30 cellular contexts compared by ENCODE assay signal in the genomic region with DNA sequence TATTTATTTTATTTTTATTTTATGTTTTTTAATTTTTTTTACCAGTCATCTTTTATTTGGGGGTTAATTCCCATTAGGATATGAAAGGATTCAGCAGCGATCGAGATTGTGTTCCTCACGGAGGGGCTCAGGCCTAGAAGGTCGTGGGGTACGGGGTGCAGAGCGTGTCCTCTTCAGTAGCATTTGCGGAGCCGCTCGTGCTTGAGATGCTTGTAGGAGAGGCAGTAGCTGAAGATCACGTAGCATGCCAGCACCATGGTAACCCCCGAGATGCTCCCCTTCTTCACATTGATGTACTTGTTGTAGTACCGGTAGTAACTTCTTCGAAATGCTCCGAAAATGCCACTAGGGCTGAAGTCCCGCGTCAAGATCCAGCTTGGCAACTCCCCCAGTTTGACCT. TPM values are rescaled to one million over a fixed set of nuclear protein-coding genes. Genes with fewer than 3 reads are reported as not detected.
"Had no signal": no experiment of that assay in that cellular context is flagged by ENCODE, and none has a peak within 500 bp of the region (broad histone marks: within the 10 kb centered on the region; RNA-seq: fewer than 3 reads in every experiment).

No MANE protein-coding gene starts in this region.

- ATAC-seq: foreskin keratinocyte; gastroesophageal sphincter; heart left ventricle; left cardiac atrium; left lung; naive thymus-derived CD8-positive, alpha-beta T cell; pancreas; right lobe of liver; stimulated activated effector memory CD8-positive, alpha-beta T cell treated with anti-CD3 and anti-CD28 coated beads, Interleukin-12 subunit alpha, Interleukin-12 subunit beta, amount 100 ng/mL, for 72 hours had no signal

- H3K36me3 ChIP-seq: esophagus muscularis mucosa, gastroesophageal sphincter, heart left ventricle, left lung, pancreas, right lobe of liver, stomach, tibial artery had no signal

- H3K4me1 ChIP-seq: pancreas had no signal

- FAIRE-seq: endothelial cell of umbilical vein, pancreas had no signal

- H3K4me1 Mint-ChIP-seq: central memory CD8-positive, alpha-beta T cell; naive thymus-derived CD8-positive, alpha-beta T cell had no signal

- H3K27ac Mint-ChIP-seq: progenitor cell of endocrine pancreas; stimulated activated effector memory CD8-positive, alpha-beta T cell treated with anti-CD3 and anti-CD28 coated beads, Interleukin-12 subunit alpha, Interleukin-12 subunit beta, amount 100 ng/mL, for 72 hours had no signal

- H3K4me3 ChIP-seq: coronary artery, esophagus muscularis mucosa, gastroesophageal sphincter, heart left ventricle, hepatocyte, left lung, pancreas, right lobe of liver, smooth muscle cell, stomach, tibial artery had no signal

- DNase-seq: dermis blood vessel endothelial cell; effector memory CD4-positive, alpha-beta T cell; foreskin keratinocyte; left cardiac atrium; mammary epithelial cell; mesendoderm; midbrain; naive thymus-derived CD8-positive, alpha-beta T cell; occipital lobe; stimulated activated CD4-positive, alpha-beta T cell treated with anti-CD3 and anti-CD28 coated beads, Interleukin-2, amount 100 ng/mL, for 24 hours; stimulated activated CD4-positive, alpha-beta T cell treated with anti-CD3 and anti-CD28 coated beads, Interleukin-4, amount 100 ng/mL, for 24 hours; stimulated activated naive CD4-positive, alpha-beta T cell treated with Interleukin-2 at 50 U/mL for 16 hours; stomach; tibial artery had no signal

- H3K9me3 ChIP-seq: esophagus muscularis mucosa, gastroesophageal sphincter, heart left ventricle, left lung, pancreas, right lobe of liver, stomach, tibial artery had no signal

- H3K27ac ChIP-seq: coronary artery, foreskin keratinocyte, heart left ventricle, hepatocyte, left lung, pancreas, right lobe of liver, tibial artery had no signal

- H3K9me3 Mint-ChIP-seq: central memory CD8-positive, alpha-beta T cell; naive thymus-derived CD8-positive, alpha-beta T cell; stimulated activated effector memory CD8-positive, alpha-beta T cell treated with anti-CD3 and anti-CD28 coated beads, Interleukin-12 subunit alpha, Interleukin-12 subunit beta, amount 100 ng/mL, for 72 hours had no signal

- H3K27me3 ChIP-seq: esophagus muscularis mucosa, foreskin keratinocyte, gastroesophageal sphincter, heart left ventricle, hepatocyte, left lung, pancreas, right lobe of liver, stomach, tibial artery had no signal

- H3K36me3 Mint-ChIP-seq: naive thymus-derived CD8-positive, alpha-beta T cell; stimulated activated effector memory CD8-positive, alpha-beta T cell treated with anti-CD3 and anti-CD28 coated beads, Interleukin-12 subunit alpha, Interleukin-12 subunit beta, amount 100 ng/mL, for 72 hours had no signal

- H3K4me3 Mint-ChIP-seq: central memory CD8-positive, alpha-beta T cell; naive thymus-derived CD8-positive, alpha-beta T cell; stimulated activated effector memory CD8-positive, alpha-beta T cell treated with anti-CD3 and anti-CD28 coated beads, Interleukin-12 subunit alpha, Interleukin-12 subunit beta, amount 100 ng/mL, for 72 hours had no signal

RNA-seq across cellular contexts. Expression of a gene that starts 40.5 kb away (rescaled TPM):
- total RNA-seq: dermis blood vessel endothelial cell; endothelial cell of umbilical vein; myocyte; naive thymus-derived CD8-positive, alpha-beta T cell; occipital lobe; temporal lobe had no signal
- polyA plus RNA-seq: neural cell had no signal
